Comparison of ENCODE assay signal across 35 cellular contexts in genomic region chr3:89679686-89680085, GRCh38.
"Had no signal": no experiment of that assay in that cellular context is flagged by ENCODE, and none has a peak within 500 bp of the region (broad histone marks: within the 10 kb centered on the region; RNA-seq: fewer than 3 reads in every experiment).

No MANE protein-coding gene starts in this region.

- H3K36me3 ChIP-seq: MG63 had no signal

- H3K27me3 ChIP-seq: MG63 had no signal

- DNase-seq: Karpas-422, Kasumi-1, MG63, MM.1S, MV-4-11, NCI-H1048, NCI-H1092, NCI-H1092 treated with DMSO at 0.1 percent for 48 hours, NCI-H1105, NCI-H1105 treated with DMSO at 0.1 percent for 48 hours, NCI-H1417, NCI-H1417 treated with DMSO at 0.1 percent for 48 hours, NCI-H1436, NCI-H1436 treated with DMSO at 0.1 percent for 48 hours, NCI-H146, NCI-H1694, NCI-H1694 treated with DMSO at 0.1 percent for 48 hours, NCI-H187, NCI-H187 treated with DMSO at 0.1 percent for 48 hours, NCI-H1930, NCI-H2029, NCI-H2029 treated with DMSO at 0.1 percent for 48 hours, NCI-H2081, NCI-H2081 treated with DMSO at 0.1 percent for 48 hours, NCI-H2107, NCI-H2171, NCI-H2171 treated with DMSO at 0.1 percent for 48 hours, NCI-H2227 treated with DMSO at 0.1 percent for 48 hours, NCI-H226, NCI-H345, NCI-H446, NCI-H446 treated with DMSO at 0.1 percent for 48 hours, NCI-H510A, NCI-H510A treated with DMSO at 0.1 percent for 48 hours, NCI-H524 had no signal

- H3K4me3 ChIP-seq: MG63 had no signal

- H3K9me3 ChIP-seq: MG63 had no signal
